ENCODE assay signal across 13 cellular contexts in genomic region chr4:113397114-113397701, GRCh38.
A peak's percentile ranks its signal among the peaks of the same experiment; 100 is the strongest.
DNase-seq lines count a peak whose midpoint lies in the region; ATAC-seq lines count a peak whose summit lies in the region.
"Had no signal": no experiment of that assay in that cellular context is flagged by ENCODE, and none has a peak within 500 bp of the region (broad histone marks: within the 10 kb centered on the region; RNA-seq: fewer than 3 reads in every experiment).

No MANE protein-coding gene starts in this region.

- H3K4me3 ChIP-seq in CD4-positive, alpha-beta memory T cell (ENCODE audit: low read length in 2 of 2) = no peak overlapping the region

- DNase-seq in EL = peak; percentile 57
- peak; percentile 80 for DNase-seq in astrocyte of the hippocampus (ENCODE audit: low read depth, low spot score)
- DNase-seq in left ventricle myocardium superior = no peak
- no peak for DNase-seq in sciatic nerve (ENCODE audit: low spot score)
- DNase-seq in NCI-H774 (lab: John Stamatoyannopoulos, UW) = no peak
- no peak for DNase-seq in CD4-positive, alpha-beta memory T cell
- no peak for DNase-seq in GOT3 (lab: John Stamatoyannopoulos, UW)
- DNase-seq: CD8-positive, alpha-beta memory T cell; naive B cell; NCI-H1048; NCI-H345 had no signal

- ATAC-seq in left ventricle myocardium superior (peak; percentile 68), sciatic nerve (peak; percentile 78), HG02571 (IDR thresholded peaks at IDR 0.05; ENCODE audit: unreplicated experiment) (no peak)
- ATAC-seq: activated naive CD4-positive, alpha-beta T cell treated with anti-CD3 and anti-CD28 coated beads, Interleukin-2, amount 50 U/mL, for 72 hours had no signal

- no peak overlapping the region for H3K4me3 Mint-ChIP-seq in CD4-positive, alpha-beta memory T cell
- H3K4me3 Mint-ChIP-seq: CD8-positive, alpha-beta memory T cell; naive B cell had no signal

- H3K36me3 Mint-ChIP-seq in CD4-positive, alpha-beta memory T cell = no peaks in the 10 kb centered on the region
- H3K36me3 Mint-ChIP-seq: CD8-positive, alpha-beta memory T cell; naive B cell had no signal

- H3K9me3 Mint-ChIP-seq in CD4-positive, alpha-beta memory T cell = no peaks in the 10 kb centered on the region
- H3K9me3 Mint-ChIP-seq: activated naive CD4-positive, alpha-beta T cell treated with anti-CD3 and anti-CD28 coated beads, Interleukin-2, amount 50 U/mL, for 72 hours; CD8-positive, alpha-beta memory T cell; naive B cell had no signal

- no peaks in the 10 kb centered on the region for H3K27me3 Mint-ChIP-seq in CD4-positive, alpha-beta memory T cell

- H3K4me1 Mint-ChIP-seq in CD4-positive, alpha-beta memory T cell = peaks cover 0 to 4% (median 0%) of the 10 kb centered on the region in 4 donors
- H3K4me1 Mint-ChIP-seq: CD8-positive, alpha-beta memory T cell; naive B cell had no signal

- intact Hi-C loops in left ventricle myocardium superior (cut with micrococcal nuclease) = loop anchor here (10.0 kb wide), 2 partner anchors 138 to 978 kb away; no protein-coding TSS in a partner anchor
- intact Hi-C loops in sciatic nerve (cut with DNase I) = no loop called here
- intact Hi-C loops in CD4-positive, alpha-beta memory T cell (cut with micrococcal nuclease) = no loop called here

- POLR2A ChIA-PET in CD4-positive, alpha-beta memory T cell (lab: Charles Lee; ENCODE audit: partially characterized antibody) = interaction anchor here (0.7 kb wide), 1 partner anchor 1260 kb away, joined by 3 read pairs; no protein-coding TSS in a partner anchor

- no peaks in the 10 kb centered on the region for H3K9me3 ChIP-seq in CD4-positive, alpha-beta memory T cell (ENCODE audit: control insufficient read depth in 1 of 2, low read length in 2 of 2)

- no peaks in the 10 kb centered on the region for H3K36me3 ChIP-seq in CD4-positive, alpha-beta memory T cell (ENCODE audit: insufficient read depth, low read length)

- H3K27me3 ChIP-seq in CD4-positive, alpha-beta memory T cell (ENCODE audit: insufficient read depth, low read length) = peaks cover 6% of the 10 kb centered on the region

- H3K27ac ChIP-seq in CD4-positive, alpha-beta memory T cell (ENCODE audit: low read depth, low read length) = no peak overlapping the region

- no peak overlapping the region for H3K27ac Mint-ChIP-seq in CD4-positive, alpha-beta memory T cell
- H3K27ac Mint-ChIP-seq: activated naive CD4-positive, alpha-beta T cell treated with anti-CD3 and anti-CD28 coated beads, Interleukin-2, amount 50 U/mL, for 72 hours; CD8-positive, alpha-beta memory T cell had no signal

- H3K4me1 ChIP-seq in CD4-positive, alpha-beta memory T cell (ENCODE audit: insufficient read depth, low read length) = no peaks in the 10 kb centered on the region

- CTCF ChIA-PET in CD4-positive, alpha-beta memory T cell (lab: Charles Lee; ENCODE audit: partially characterized antibody) = interaction anchor here (2.1 kb wide), 1 partner anchor 18 kb away, joined by 4 read pairs; no protein-coding TSS in a partner anchor

Comparison
In these comparisons a context has a peak if more than half of its experiments do, and no peak if none do; other contexts are left out.
1. DNase-seq: peak in EL (single experiment) and astrocyte of the hippocampus (single experiment); none in left ventricle myocardium superior (single experiment), sciatic nerve (single experiment), NCI-H774 (single experiment), CD4-positive, alpha-beta memory T cell (0 of 5) and GOT3 (single experiment).